27 cellular contexts compared by ENCODE assay signal in genomic region chr5:71569748-71570509, GRCh38.
"Had no signal": no experiment of that assay in that cellular context is flagged by ENCODE, and none has a peak within 500 bp of the region (broad histone marks: within the 10 kb centered on the region; RNA-seq: fewer than 3 reads in every experiment).

No MANE protein-coding gene starts in this region.

- ATAC-seq: activated CD8-positive, alpha-beta T cell treated with anti-CD3 and anti-CD28 coated beads, Interleukin-2, amount 10 ng/mL, durations not matched to agents 7 days and 5 days; T-helper 17 cell; WTC11 had no signal

- H3K36me3 ChIP-seq: breast epithelium had no signal

- H3K4me3 ChIP-seq: breast epithelium, Peyer's patch had no signal

- DNase-seq: activated CD4-positive, alpha-beta T cell treated with anti-CD3 and anti-CD28 coated beads for 48 hours; activated CD4-positive, alpha-beta T cell treated with anti-CD3 and anti-CD28 coated beads, Interleukin-2, amount 50 U/mL, for 4 hours; activated CD4-positive, CD25-positive, alpha-beta regulatory T cell treated with anti-CD3 and anti-CD28 coated beads, Interleukin-2, amount 50 U/mL, for 72 hours; activated CD8-positive, alpha-beta memory T cell treated with anti-CD3 and anti-CD28 coated beads, Interleukin-2, amount 50 U/mL, for 48 hours; activated CD8-positive, alpha-beta T cell treated with anti-CD3 and anti-CD28 coated beads, Interleukin-2, amount 10 ng/mL, durations not matched to agents 7 days and 5 days; activated naive CD4-positive, alpha-beta T cell; activated T-cell treated with anti-CD3 and anti-CD28 coated beads, Interleukin-2, amount 50 U/mL, for 1 hour; aorta; caudate nucleus; MM.1S; NCI-H1048; NCI-H1417; NCI-H1930; NCI-H2171; NCI-H345; NCI-H510A; NCI-H526 treated with DMSO at 0.1 percent for 48 hours; NCI-H82; NK-92 treated with Interleukin-12 subunit alpha and Interleukin-12 subunit beta, amount 100 ng/mL, for 24 hours; OCI-M1; Peyer's patch; SHP77; T-helper 17 cell; T-helper 9 cell had no signal

- H3K27me3 ChIP-seq: breast epithelium, Peyer's patch had no signal

- H3K9me3 ChIP-seq: breast epithelium, Peyer's patch had no signal

- H3K4me1 ChIP-seq: breast epithelium, Peyer's patch had no signal

- H3K27ac ChIP-seq: breast epithelium, Peyer's patch, RWPE1 had no signal
